Comparison of ENCODE assay signal across 17 cellular contexts in genomic region chr16:12470311-12471229, GRCh38.
DNase-seq lines count a peak whose midpoint lies in the region; ATAC-seq and TF ChIP-seq lines count a peak whose summit lies in the region.
"Had no signal": no experiment of that assay in that cellular context is flagged by ENCODE, and none has a peak within 500 bp of the region (broad histone marks: within the 10 kb centered on the region; RNA-seq: fewer than 3 reads in every experiment).

No MANE protein-coding gene starts in this region.

- no peaks in the 10 kb centered on the region for H3K36me3 Mint-ChIP-seq in activated T-cell treated with anti-CD3 and anti-CD28 coated beads, Interleukin-2, amount 50 U/mL, for 72 hours (ENCODE audit: insufficient read depth in 2 of 2)
- H3K36me3 Mint-ChIP-seq in Caco-2 (ENCODE audit: insufficient read depth, unreplicated experiment), result no peaks in the 10 kb centered on the region

- CTCF ChIA-PET in Caco-2 (lab: Charles Lee), result no interaction called here

- H3K4me1 ChIP-seq in Caco-2, result no peaks in the 10 kb centered on the region
- H3K4me1 ChIP-seq: HAP-1 had no signal

- H3K27me3 Mint-ChIP-seq in activated T-cell treated with anti-CD3 and anti-CD28 coated beads, Interleukin-2, amount 50 U/mL, for 72 hours (ENCODE audit: low read depth), result no peaks in the 10 kb centered on the region
- no peaks in the 10 kb centered on the region for H3K27me3 Mint-ChIP-seq in Caco-2 (ENCODE audit: insufficient read depth, unreplicated experiment)
- H3K27me3 Mint-ChIP-seq: activated naive CD8-positive, alpha-beta T cell treated with anti-CD3 and anti-CD28 coated beads, Interleukin-2, amount 50 U/mL, for 24 hours; activated T-cell treated with anti-CD3 and anti-CD28 coated beads, Interleukin-2, amount 50 U/mL, for 24 hours; dendritic cell treated with granulocyte-macrophage colony-stimulating factor and Interleukin-4, amounts not matched to agents 40 ng/mL and 50 ng/mL, for 4 days had no signal

- DNase-seq in D341Med (ENCODE audit: low spot score), result peak; percentile 24
- DNase-seq in NCI-H69 (lab: John Stamatoyannopoulos, UW), result peak; percentile 97
- DNase-seq in fibroblast of mammary gland (ENCODE audit: low read depth), result peak; percentile 39
- DNase-seq in omental fat pad (ENCODE audit: low spot score), result no peak
- no peak for DNase-seq in stimulated activated CD4-positive, alpha-beta T cell treated with anti-CD3 and anti-CD28 coated beads, Interleukin-2, amount 100 ng/mL, for 24 hours
- no peak for DNase-seq in activated T-cell treated with anti-CD3 and anti-CD28 coated beads, Interleukin-2, amount 50 U/mL, for 72 hours
- DNase-seq in Caco-2, result no peak
- DNase-seq: activated CD4-positive, alpha-beta T cell treated with anti-CD3 and anti-CD28 coated beads for 4 hours; activated naive CD8-positive, alpha-beta T cell treated with anti-CD3 and anti-CD28 coated beads, Interleukin-2, amount 50 U/mL, for 24 hours; activated T-cell treated with anti-CD3 and anti-CD28 coated beads, Interleukin-2, amount 50 U/mL, for 24 hours; mesendoderm; NCI-H345; RPMI8226 had no signal

- no peak for TF ChIP-seq CTCF in fibroblast of mammary gland (conservative IDR thresholded peaks at IDR 0.05; ENCODE audit: control insufficient read depth, insufficient read depth, low read depth, low read length)
- no peak for TF ChIP-seq CTCF in omental fat pad (IDR thresholded peaks at IDR 0.05)
- no peak for TF ChIP-seq CTCF in Caco-2 (IDR thresholded peaks at IDR 0.05; ENCODE audit: insufficient read depth in 1 of 2, low read depth in 1 of 2, low read length in 1 of 2, severe bottlenecking in 1 of 2, unreplicated experiment in 1 of 2)

- H3K9me3 ChIP-seq in Caco-2, result no peaks in the 10 kb centered on the region
- H3K9me3 ChIP-seq: HAP-1 had no signal

- no peak overlapping the region for H3K4me3 Mint-ChIP-seq in activated T-cell treated with anti-CD3 and anti-CD28 coated beads, Interleukin-2, amount 50 U/mL, for 72 hours
- H3K4me3 Mint-ChIP-seq in Caco-2 (ENCODE audit: unreplicated experiment), result no peak overlapping the region
- H3K4me3 Mint-ChIP-seq: activated naive CD8-positive, alpha-beta T cell treated with anti-CD3 and anti-CD28 coated beads, Interleukin-2, amount 50 U/mL, for 24 hours; activated T-cell treated with anti-CD3 and anti-CD28 coated beads, Interleukin-2, amount 50 U/mL, for 24 hours; dendritic cell treated with granulocyte-macrophage colony-stimulating factor and Interleukin-4, amounts not matched to agents 40 ng/mL and 50 ng/mL, for 4 days; T-helper 1 cell treated with Interleukin-12 subunit alpha and Interleukin-12 subunit beta and Interleukin-4 antibody, amounts not matched to agents 30 μg/mL and 1 μg/mL, for 36 hours had no signal

- peak; percentile 63 for ATAC-seq in omental fat pad (ENCODE audit: low FRiP score)
- ATAC-seq in activated T-cell treated with anti-CD3 and anti-CD28 coated beads, Interleukin-2, amount 50 U/mL, for 72 hours (replicated peaks in 1 of 2), result no peak
- ATAC-seq in HG03039 (IDR thresholded peaks at IDR 0.05; ENCODE audit: unreplicated experiment), result no peak
- ATAC-seq: activated naive CD8-positive, alpha-beta T cell treated with anti-CD3 and anti-CD28 coated beads, Interleukin-2, amount 50 U/mL, for 24 hours had no signal

- no peaks in the 10 kb centered on the region for H3K9me3 Mint-ChIP-seq in activated T-cell treated with anti-CD3 and anti-CD28 coated beads, Interleukin-2, amount 50 U/mL, for 72 hours
- no peaks in the 10 kb centered on the region for H3K9me3 Mint-ChIP-seq in Caco-2 (ENCODE audit: unreplicated experiment)
- H3K9me3 Mint-ChIP-seq: activated naive CD8-positive, alpha-beta T cell treated with anti-CD3 and anti-CD28 coated beads, Interleukin-2, amount 50 U/mL, for 24 hours; activated T-cell treated with anti-CD3 and anti-CD28 coated beads, Interleukin-2, amount 50 U/mL, for 24 hours; dendritic cell treated with granulocyte-macrophage colony-stimulating factor and Interleukin-4, amounts not matched to agents 40 ng/mL and 50 ng/mL, for 4 days; T-helper 1 cell treated with Interleukin-12 subunit alpha and Interleukin-12 subunit beta and Interleukin-4 antibody, amounts not matched to agents 30 μg/mL and 1 μg/mL, for 36 hours had no signal

- H3K27me3 ChIP-seq in Caco-2 (replicated peaks; ENCODE audit: control insufficient read depth, insufficient read depth, low read length), result no peaks in the 10 kb centered on the region

- no peak overlapping the region for H3K27ac Mint-ChIP-seq in activated T-cell treated with anti-CD3 and anti-CD28 coated beads, Interleukin-2, amount 50 U/mL, for 72 hours
- H3K27ac Mint-ChIP-seq in Caco-2 (ENCODE audit: unreplicated experiment), result no peak overlapping the region
- H3K27ac Mint-ChIP-seq: activated naive CD8-positive, alpha-beta T cell treated with anti-CD3 and anti-CD28 coated beads, Interleukin-2, amount 50 U/mL, for 24 hours; activated T-cell treated with anti-CD3 and anti-CD28 coated beads, Interleukin-2, amount 50 U/mL, for 24 hours; dendritic cell treated with granulocyte-macrophage colony-stimulating factor and Interleukin-4, amounts not matched to agents 40 ng/mL and 50 ng/mL, for 4 days; T-helper 1 cell treated with Interleukin-12 subunit alpha and Interleukin-12 subunit beta and Interleukin-4 antibody, amounts not matched to agents 30 μg/mL and 1 μg/mL, for 36 hours had no signal

- H3K4me3 ChIP-seq in fibroblast of mammary gland (ENCODE audit: control insufficient read depth, low read depth, low read length) (no peak overlapping the region), Caco-2 (ENCODE audit: low read depth, low read length) (no peak overlapping the region)
- H3K4me3 ChIP-seq: HAP-1 had no signal

- POLR2A ChIA-PET in Caco-2 (lab: Charles Lee), result no interaction called here

- no peaks in the 10 kb centered on the region for H3K36me3 ChIP-seq in Caco-2 (ENCODE audit: control insufficient read depth, insufficient read depth, low read length)
- H3K36me3 ChIP-seq: HAP-1 had no signal

- intact Hi-C loops in Caco-2 (cut with micrococcal nuclease; ENCODE audit: unreplicated experiment), result no loop called here

- no peaks in the 10 kb centered on the region for H3K4me1 Mint-ChIP-seq in activated T-cell treated with anti-CD3 and anti-CD28 coated beads, Interleukin-2, amount 50 U/mL, for 72 hours (ENCODE audit: low read depth)
- H3K4me1 Mint-ChIP-seq in Caco-2 (ENCODE audit: low read depth, unreplicated experiment), result no peaks in the 10 kb centered on the region
- H3K4me1 Mint-ChIP-seq: activated naive CD8-positive, alpha-beta T cell treated with anti-CD3 and anti-CD28 coated beads, Interleukin-2, amount 50 U/mL, for 24 hours had no signal

- no TSS peak for BruUV-seq in Caco-2 (replicated peaks; lab: Mats Ljungman, UMichigan)

Comparison
In these comparisons a context has a peak if more than half of its experiments do, and no peak if none do; other contexts are left out.
1. DNase-seq: peak in D341Med (single experiment), NCI-H69 (single experiment) and fibroblast of mammary gland (single experiment); none in omental fat pad (single experiment), stimulated activated CD4-positive, alpha-beta T cell treated with anti-CD3 and anti-CD28 coated beads, Interleukin-2, amount 100 ng/mL, for 24 hours (0 of 2), activated T-cell treated with anti-CD3 and anti-CD28 coated beads, Interleukin-2, amount 50 U/mL, for 72 hours (0 of 2) and Caco-2 (0 of 2).